21 cellular contexts compared by ENCODE assay signal in genomic region chr11:45267660-45268340, GRCh38. TPM values are rescaled to one million over a fixed set of nuclear protein-coding genes. Genes with fewer than 3 reads are reported as not detected.
DNase-seq lines count a peak whose midpoint lies in the region; ATAC-seq, FAIRE-seq and TF ChIP-seq lines count a peak whose summit lies in the region.
"Had no signal": no experiment of that assay in that cellular context is flagged by ENCODE, and none has a peak within 500 bp of the region (broad histone marks: within the 10 kb centered on the region; RNA-seq: fewer than 3 reads in every experiment).

No MANE protein-coding gene starts in this region.

- intact Hi-C loops in mucosa of descending colon (cut with DNase I, micrococcal nuclease) = no loop called here

- FAIRE-seq in RCC 7860 (lab: Jason Lieb, UNC) = peak; percentile 79

- H3K4me3 ChIP-seq in mucosa of descending colon = no peak overlapping the region
- H3K4me3 ChIP-seq: cardiac muscle cell, GM23248, SJSA1, smooth muscle cell, thoracic aorta had no signal

- DNase-seq in COLO668 (lab: John Stamatoyannopoulos, UW; ENCODE audit: unreplicated experiment) = peak; percentile 84
- DNase-seq in DMS53 treated with DMSO at 0.1 percent for 48 hours (lab: John Stamatoyannopoulos, UW; ENCODE audit: unreplicated experiment) = peak; percentile 77
- peak; percentile 70 for DNase-seq in RCC 7860 (ENCODE audit: low spot score)
- peak in 2 of 3 donors; percentile 36 to 37 for DNase-seq in mucosa of descending colon
- DNase-seq in SKM-1 (lab: John Stamatoyannopoulos, UW; ENCODE audit: unreplicated experiment) = no peak
- DNase-seq in EL = no peak
- DNase-seq: activated CD4-positive, alpha-beta T cell treated with anti-CD3 and anti-CD28 coated beads for 4 hours; activated naive CD4-positive, alpha-beta T cell treated with anti-CD3 and anti-CD28 coated beads, Interleukin-2, amount 50 U/mL, for 16 hours; anterior cingulate cortex; CD4-positive, CD25-positive, alpha-beta regulatory T cell; dermis blood vessel endothelial cell; GM23248; NCI-H1105 treated with DMSO at 0.1 percent for 48 hours; NCI-H2171; NCI-H69; stimulated activated naive CD4-positive, alpha-beta T cell had no signal

- no peaks in the 10 kb centered on the region for H3K9me3 ChIP-seq in mucosa of descending colon
- H3K9me3 ChIP-seq: SJSA1, thoracic aorta had no signal

- ATAC-seq in mucosa of descending colon (peak; percentile 3), GM19467 (IDR thresholded peaks at IDR 0.05; ENCODE audit: unreplicated experiment) (no peak)

- H3K4me1 ChIP-seq in mucosa of descending colon (ENCODE audit: low read depth) = peaks cover 22% of the 10 kb centered on the region

- H3K36me3 ChIP-seq in mucosa of descending colon (ENCODE audit: low read depth) = no peaks in the 10 kb centered on the region
- H3K36me3 ChIP-seq: cardiac muscle cell, SJSA1, thoracic aorta had no signal

- TF ChIP-seq CTCF in mucosa of descending colon (IDR thresholded peaks at IDR 0.05) = no peak

RNA-seq across cellular contexts. Expression of gene SYT13, which starts 18.3 kb away (rescaled TPM):
- 10 to 100 TPM in 2 of 3 donors, 1 to 10 TPM in 1; 7.5 to 28.6 (median 22.7) TPM for total RNA-seq in mucosa of descending colon
- total RNA-seq: CD4-positive, CD25-positive, alpha-beta regulatory T cell; dermis blood vessel endothelial cell; GM23248; SJSA1; thoracic aorta had no signal

Comparison
In these comparisons a context has a peak if more than half of its experiments do, and no peak if none do; other contexts are left out.
1. DNase-seq: peak in COLO668 (single experiment), DMS53 treated with DMSO at 0.1 percent for 48 hours (single experiment), RCC 7860 (single experiment) and mucosa of descending colon (2 of 3); none in SKM-1 (single experiment) and EL (single experiment).